24 cellular contexts compared by ENCODE assay signal in genomic region chr16:84054271-84054670, GRCh38. TPM values are rescaled to one million over a fixed set of nuclear protein-coding genes. Genes with fewer than 3 reads are reported as not detected.
"Had no signal": no experiment of that assay in that cellular context is flagged by ENCODE, and none has a peak within 500 bp of the region (broad histone marks: within the 10 kb centered on the region; RNA-seq: fewer than 3 reads in every experiment).

No MANE protein-coding gene starts in this region.

- H3K9me3 ChIP-seq: body of pancreas, upper lobe of left lung had no signal

- H3K4me1 ChIP-seq: foreskin keratinocyte, upper lobe of left lung had no signal

- DNase-seq: activated CD4-positive, alpha-beta T cell treated with anti-CD3 and anti-CD28 coated beads, Interleukin-2, amount 50 U/mL, for 1 hour; amygdala; effector memory CD8-positive, alpha-beta T cell; foreskin keratinocyte; glutamatergic neuron; hypothalamus; kidney glomerular epithelial cell; stimulated activated CD4-positive, alpha-beta T cell treated with anti-CD3 and anti-CD28 coated beads, Interleukin-4, amount 100 ng/mL, for 24 hours; stimulated activated naive CD4-positive, alpha-beta T cell treated with Interleukin-2 at 50 U/mL for 16 hours; T-cell; T1000 had no signal

- ATAC-seq: activated CD4-positive, CD25-positive, alpha-beta regulatory T cell treated with anti-CD3 and anti-CD28 coated beads, Interleukin-2, amount 50 U/mL, for 24 hours; body of pancreas; effector memory CD8-positive, alpha-beta T cell; foreskin keratinocyte; T-cell had no signal

- H3K27me3 Mint-ChIP-seq: activated naive CD8-positive, alpha-beta T cell; central memory CD8-positive, alpha-beta T cell; effector memory CD8-positive, alpha-beta T cell; T-cell had no signal

- H3K27me3 ChIP-seq: body of pancreas, foreskin keratinocyte, upper lobe of left lung had no signal

- H3K4me3 ChIP-seq: body of pancreas, SK-N-MC, skin epidermis, upper lobe of left lung had no signal

- H3K4me1 Mint-ChIP-seq: central memory CD8-positive, alpha-beta T cell; mesothelial cell of epicardium; T-cell had no signal

- H3K27ac ChIP-seq: foreskin keratinocyte, parathyroid adenoma, SK-N-MC, upper lobe of left lung had no signal

- H3K4me3 Mint-ChIP-seq: activated naive CD8-positive, alpha-beta T cell; central memory CD8-positive, alpha-beta T cell; effector memory CD8-positive, alpha-beta T cell; mesothelial cell of epicardium; neural crest cell; T-cell had no signal

- H3K9me3 Mint-ChIP-seq: central memory CD8-positive, alpha-beta T cell; effector memory CD8-positive, alpha-beta T cell; mesothelial cell of epicardium; neural crest cell; T-cell had no signal

- H3K27ac Mint-ChIP-seq: activated naive CD8-positive, alpha-beta T cell; mesothelial cell of epicardium; T-cell had no signal

RNA-seq across cellular contexts. Expression of gene SLC38A8, which starts 11.7 kb away (rescaled TPM):
- total RNA-seq: activated CD8-positive, alpha-beta memory T cell treated with anti-CD3 and anti-CD28 coated beads for 36 hours; body of pancreas; foreskin keratinocyte; lower leg skin; mesothelial cell of epicardium; neural crest cell; renal cortical epithelial cell; T-cell; upper lobe of left lung had no signal
- polyA plus RNA-seq: foreskin keratinocyte had no signal
